12 cellular contexts compared by ENCODE assay signal in genomic region chrX:22366866-22367265, GRCh38.
A peak's percentile ranks its signal among the peaks of the same experiment; 100 is the strongest.
DNase-seq lines count a peak whose midpoint lies in the region; ATAC-seq and TF ChIP-seq lines count a peak whose summit lies in the region.
"Had no signal": no experiment of that assay in that cellular context is flagged by ENCODE, and none has a peak within 500 bp of the region (broad histone marks: within the 10 kb centered on the region; RNA-seq: fewer than 3 reads in every experiment).

No MANE protein-coding gene starts in this region.

- H3K4me3 Mint-ChIP-seq in effector memory CD8-positive, alpha-beta T cell = no peak overlapping the region
- H3K4me3 Mint-ChIP-seq: CD8-positive, alpha-beta memory T cell; H9 had no signal

- H3K4me3 ChIP-seq in PC-9 (no peak overlapping the region), brain microvascular endothelial cell (ENCODE audit: low read depth, low read length) (no peak overlapping the region)

- no peaks in the 10 kb centered on the region for H3K36me3 Mint-ChIP-seq in effector memory CD8-positive, alpha-beta T cell (ENCODE audit: insufficient read depth)
- H3K36me3 Mint-ChIP-seq: CD8-positive, alpha-beta memory T cell had no signal

- H3K27ac ChIP-seq in C4-2B = peak overlapping the region; percentile 37; the same call in 1 of the 2 replicates
- peak overlapping the region; percentile 89; the same call in 1 of the 2 replicates for H3K27ac ChIP-seq in PC-9
- peak overlapping the region; percentile 92 for H3K27ac ChIP-seq in epithelial cell of prostate
- H3K27ac ChIP-seq in brain microvascular endothelial cell = no peak overlapping the region

- H3K79me2 ChIP-seq in PC-9 (ENCODE audit: low read depth) = no peaks in the 10 kb centered on the region

- H3K27me3 ChIP-seq in PC-9 (ENCODE audit: insufficient read depth, low read depth) (no peaks in the 10 kb centered on the region), brain microvascular endothelial cell (replicated peaks) (no peaks in the 10 kb centered on the region)

- BruUV-seq in PC-9 (replicated peaks; lab: Mats Ljungman, UMichigan) = no TSS peak

- H4K20me1 ChIP-seq in PC-9 (ENCODE audit: insufficient read depth) = no peaks in the 10 kb centered on the region

- DNase-seq in NCI-H146 treated with DMSO at 0.1 percent for 48 hours (lab: John Stamatoyannopoulos, UW; ENCODE audit: unreplicated experiment) = peak; percentile 50
- DNase-seq in PC-9 = no peak
- DNase-seq in epithelial cell of prostate (ENCODE audit: low read depth, low spot score) = no peak
- no peak for DNase-seq in COR-L47 (lab: John Stamatoyannopoulos, UW)
- DNase-seq in brain microvascular endothelial cell = no peak
- no peak for DNase-seq in effector memory CD8-positive, alpha-beta T cell
- DNase-seq: CD8-positive, alpha-beta memory T cell; DMS53; GF-D8; GOT3; H9 had no signal

- peaks cover 8% of the 10 kb centered on the region for H3K4me1 ChIP-seq in PC-9 (replicated peaks; ENCODE audit: insufficient read depth)

- no peaks in the 10 kb centered on the region for H3K27me3 Mint-ChIP-seq in effector memory CD8-positive, alpha-beta T cell

- intact Hi-C loops in PC-9 (cut with micrococcal nuclease; ENCODE audit: unreplicated experiment) = no loop called here

- H3F3A ChIP-seq in PC-9 (ENCODE audit: insufficient read depth, low read depth) = peaks cover 5% of the 10 kb centered on the region; the same call in 1 of the 2 replicates

- in situ Hi-C loops in brain microvascular endothelial cell (cut with HindIII; ENCODE audit: low pct_ligation_motif_present, low sequenced_read_pairs) = no loop called here

- no peak overlapping the region for H3K27ac Mint-ChIP-seq in effector memory CD8-positive, alpha-beta T cell
- H3K27ac Mint-ChIP-seq: CD8-positive, alpha-beta memory T cell; H9 had no signal

- CTCF ChIA-PET in PC-9 (lab: Charles Lee) = no interaction called here

- no peak overlapping the region for H2AFZ ChIP-seq in PC-9

- TF ChIP-seq CTCF in C4-2B (conservative IDR thresholded peaks at IDR 0.05) (no peak), PC-9 (conservative IDR thresholded peaks at IDR 0.05) (no peak), brain microvascular endothelial cell (IDR thresholded peaks at IDR 0.05; ENCODE audit: low read depth, low read length, missing control alignments) (no peak)

- H3K9me2 ChIP-seq in PC-9 (ENCODE audit: insufficient read depth) = no peaks in the 10 kb centered on the region

- ATAC-seq in effector memory CD8-positive, alpha-beta T cell (replicated peaks) = no peak

- POLR2A ChIA-PET in PC-9 (lab: Charles Lee; ENCODE audit: unreplicated experiment) = no interaction called here

- H3K9me3 Mint-ChIP-seq in effector memory CD8-positive, alpha-beta T cell = no peaks in the 10 kb centered on the region

- H3K9me3 ChIP-seq in PC-9 (ENCODE audit: insufficient read depth, low read depth) = no peaks in the 10 kb centered on the region

- H3K36me3 ChIP-seq in PC-9 (ENCODE audit: low read depth) = no peaks in the 10 kb centered on the region
- no peaks in the 10 kb centered on the region for H3K36me3 ChIP-seq in brain microvascular endothelial cell (replicated peaks)

- H3K4me1 Mint-ChIP-seq in effector memory CD8-positive, alpha-beta T cell (ENCODE audit: low read depth in 2 of 2) = no peaks in the 10 kb centered on the region
- H3K4me1 Mint-ChIP-seq: CD8-positive, alpha-beta memory T cell; H9 had no signal

- H3K4me2 ChIP-seq in PC-9 = no peak overlapping the region
